Comparison of ENCODE assay signal across 17 cellular contexts in genomic region chr10:112991888-112992491, GRCh38. TPM values are rescaled to one million over a fixed set of nuclear protein-coding genes. Genes with fewer than 3 reads are reported as not detected.
DNase-seq lines count a peak whose midpoint lies in the region; ATAC-seq and TF ChIP-seq lines count a peak whose summit lies in the region.
"Had no signal": no experiment of that assay in that cellular context is flagged by ENCODE, and none has a peak within 500 bp of the region (broad histone marks: within the 10 kb centered on the region; RNA-seq: fewer than 3 reads in every experiment).

No MANE protein-coding gene starts in this region.

- no peak overlapping the region for H2AFZ ChIP-seq in OCI-LY1 (ENCODE audit: low read length)
- H2AFZ ChIP-seq in mammary epithelial cell (ENCODE audit: low read depth, low read length), result peak overlapping the region; percentile 76
- H2AFZ ChIP-seq in smooth muscle cell (ENCODE audit: low read depth), result no peak overlapping the region

- no peak overlapping the region for H3K9ac ChIP-seq in OCI-LY1 (ENCODE audit: low read length)
- peak overlapping the region; percentile 68 for H3K9ac ChIP-seq in mammary epithelial cell (ENCODE audit: insufficient read depth, low read length)
- no peak overlapping the region for H3K9ac ChIP-seq in smooth muscle cell (ENCODE audit: low read depth)

- H3K4me2 ChIP-seq in OCI-LY1 (ENCODE audit: low read length), result no peak overlapping the region
- H3K4me2 ChIP-seq in mammary epithelial cell (ENCODE audit: insufficient read depth, low read depth, low read length), result peak overlapping the region; percentile 76
- H3K4me2 ChIP-seq in smooth muscle cell, result no peak overlapping the region

- TF ChIP-seq CTCF in OCI-LY1 (IDR thresholded peaks at IDR 0.05; ENCODE audit: low read length) (no peak), mammary epithelial cell (conservative IDR thresholded peaks at IDR 0.05 in 1 of 2, IDR thresholded peaks at IDR 0.05 in 1 of 2; ENCODE audit: extremely low read depth in 1 of 2, insufficient read depth in 1 of 2, low read depth in 1 of 2, low read length in 2 of 2) (no peak), smooth muscle cell (IDR thresholded peaks at IDR 0.05; ENCODE audit: borderline replicate concordance, insufficient read depth, poor library complexity, severe bottlenecking) (no peak)

- H3K27me3 ChIP-seq in OCI-LY1 (ENCODE audit: insufficient read depth, low read length) (no peaks in the 10 kb centered on the region), mammary epithelial cell (ENCODE audit: insufficient read depth, low read length) (no peaks in the 10 kb centered on the region), layer of hippocampus (ENCODE audit: control insufficient read depth, insufficient read depth, low read length) (no peaks in the 10 kb centered on the region), smooth muscle cell (ENCODE audit: low read depth) (no peaks in the 10 kb centered on the region)

- H3K9me3 ChIP-seq in OCI-LY1 (ENCODE audit: low read length) (no peaks in the 10 kb centered on the region), mammary epithelial cell (replicated peaks; ENCODE audit: insufficient read depth, low read length) (no peaks in the 10 kb centered on the region), smooth muscle cell (replicated peaks; ENCODE audit: low read depth) (no peaks in the 10 kb centered on the region)

- H3F3A ChIP-seq in OCI-LY1 (ENCODE audit: insufficient read depth, low read length), result no peaks in the 10 kb centered on the region
- H3F3A ChIP-seq in smooth muscle cell (ENCODE audit: low read depth), result peaks cover 7% of the 10 kb centered on the region

- no TSS peak for BruUV-seq in mammary epithelial cell (replicated peaks; lab: Mats Ljungman, UMichigan)

- no peaks in the 10 kb centered on the region for H4K20me1 ChIP-seq in OCI-LY1 (ENCODE audit: insufficient read depth, low read length)
- no peaks in the 10 kb centered on the region for H4K20me1 ChIP-seq in mammary epithelial cell (ENCODE audit: insufficient read depth, low read length)
- peaks cover 100% of the 10 kb centered on the region for H4K20me1 ChIP-seq in smooth muscle cell (ENCODE audit: low read depth)

- H3K36me3 ChIP-seq in OCI-LY1 (ENCODE audit: insufficient read depth, low read length) (no peaks in the 10 kb centered on the region), mammary epithelial cell (ENCODE audit: insufficient read depth, low read length) (no peaks in the 10 kb centered on the region), smooth muscle cell (ENCODE audit: low read depth) (no peaks in the 10 kb centered on the region)

- H3K4me3 ChIP-seq in OCI-LY1 (ENCODE audit: low read depth, low read length, poor library complexity, severe bottlenecking) (no peak overlapping the region), mammary epithelial cell (replicated peaks in 1 of 3; ENCODE audit: insufficient read depth in 1 of 3, low read depth in 2 of 3, low read length in 3 of 3) (peak overlapping the region in 1 of 3 experiments; percentile 2), smooth muscle cell (no peak overlapping the region)

- H3K4me1 ChIP-seq in OCI-LY1 (ENCODE audit: insufficient read depth, low read length, severe bottlenecking) (peaks cover 79% of the 10 kb centered on the region), mammary epithelial cell (ENCODE audit: insufficient read depth, low read length) (peaks cover 56% of the 10 kb centered on the region), smooth muscle cell (ENCODE audit: low read depth) (peaks cover 6% of the 10 kb centered on the region)

- WGBS in mammary epithelial cell (ENCODE audit: low coverage, missing lambda C conversion rate), result 4% methylated on average over 17 of the region's 19 CpGs
- 74% methylated on average over 19 of the region's 19 CpGs for WGBS in smooth muscle cell (ENCODE audit: low lambda C conversion rate)

- intact Hi-C loops in mammary epithelial cell (cut with micrococcal nuclease), result loop anchor here (5.0 kb wide), 1 partner anchor 115 kb away; no protein-coding TSS in a partner anchor

- no peaks in the 10 kb centered on the region for H3K9me2 ChIP-seq in OCI-LY1 (ENCODE audit: low read depth, low read length)

- peak overlapping the region; percentile 62 for H3K27ac ChIP-seq in OCI-LY1 (ENCODE audit: low read depth, low read length, poor library complexity, severe bottlenecking)
- peak overlapping the region; percentile 89 for H3K27ac ChIP-seq in mammary epithelial cell (ENCODE audit: insufficient read depth, low read depth, low read length)
- peak overlapping the region; percentile 46 for H3K27ac ChIP-seq in layer of hippocampus (ENCODE audit: low read depth, low read length)
- H3K27ac ChIP-seq in smooth muscle cell (ENCODE audit: low read depth), result peak overlapping the region; percentile 28

- dilution Hi-C loops in mammary epithelial cell (cut with HindIII; ENCODE audit: low sequenced_read_pairs), result no loop called here

- DNase-seq in mammary epithelial cell (peak; percentile 96), smooth muscle cell (lab: John Stamatoyannopoulos, UW; ENCODE audit: unreplicated experiment) (no peak), NCI-H187 (lab: John Stamatoyannopoulos, UW) (no peak)
- no peak for DNase-seq in activated CD4-positive, alpha-beta T cell treated with anti-CD3 and anti-CD28 coated beads for 48 hours
- DNase-seq: activated CD4-positive, alpha-beta T cell treated with anti-CD3 and anti-CD28 coated beads for 36 hours; MM.1S; naive B cell; NCI-H1436 treated with DMSO at 0.1 percent for 48 hours; NCI-H69; SHP77; stimulated activated CD4-positive, alpha-beta T cell treated with anti-CD3 and anti-CD28 coated beads, Interleukin-2, amount 100 ng/mL, for 48 hours; stimulated activated naive CD8-positive, alpha-beta T cell treated with anti-CD3 and anti-CD28 coated beads, Interleukin-15, amount 100 ng/mL, for 72 hours had no signal

- no peak for ATAC-seq in GM18502 (IDR thresholded peaks at IDR 0.05; ENCODE audit: poor library complexity, unreplicated experiment)
- ATAC-seq in HG03159 (IDR thresholded peaks at IDR 0.05; ENCODE audit: unreplicated experiment), result no peak
- ATAC-seq: activated CD4-positive, alpha-beta T cell treated with anti-CD3 and anti-CD28 coated beads for 36 hours; activated naive CD4-positive, alpha-beta T cell treated with anti-CD3 and anti-CD28 coated beads, Interleukin-2, amount 50 U/mL, for 72 hours; stimulated activated naive CD8-positive, alpha-beta T cell treated with anti-CD3 and anti-CD28 coated beads, Interleukin-15, amount 100 ng/mL, for 72 hours had no signal

- in situ Hi-C loops in mammary epithelial cell (cut with MboI; ENCODE audit: low sequenced_read_pairs in 2 of 2), result no loop called here

- CTCF ChIA-PET in mammary epithelial cell (lab: Charles Lee; ENCODE audit: low non-redundant PET), result interaction anchor here (0.6 to 0.7 kb wide), 2 partner anchors 133 to 143 kb away, joined by 3 to 4 read pairs; no protein-coding TSS in a partner anchor

- H3K79me2 ChIP-seq in OCI-LY1 (ENCODE audit: insufficient read depth, low read length), result peaks cover 20% of the 10 kb centered on the region
- peaks cover 60% of the 10 kb centered on the region for H3K79me2 ChIP-seq in mammary epithelial cell (ENCODE audit: insufficient read depth, low read length)
- H3K79me2 ChIP-seq in smooth muscle cell (ENCODE audit: low read depth), result peaks cover 86% of the 10 kb centered on the region

RNA-seq across cellular contexts. Expression of gene TCF7L2, which starts 41.9 kb away (rescaled TPM):
- 10 to 100 TPM in 1 of 2 donors, 1 to 10 TPM in 1; 7.7 to 19.4 TPM for total RNA-seq in mammary epithelial cell
- 3.4 TPM for polyA plus RNA-seq in mammary epithelial cell
- 7.8 TPM for polyA minus RNA-seq in mammary epithelial cell
- total RNA-seq in smooth muscle cell, result 9.1 and 14.6 TPM in 2 replicates
- polyA plus RNA-seq in smooth muscle cell, result 17.7 and 21.6 TPM in 2 replicates

Comparison
In these comparisons a context has a peak if more than half of its experiments do, and no peak if none do; other contexts are left out.
1. H3K27ac ChIP-seq: peak in every context shown above with its lines; median percentile 89 in mammary epithelial cell; 62 in OCI-LY1; 46 in layer of hippocampus; 28 in smooth muscle cell.